In the genomic region with DNA sequence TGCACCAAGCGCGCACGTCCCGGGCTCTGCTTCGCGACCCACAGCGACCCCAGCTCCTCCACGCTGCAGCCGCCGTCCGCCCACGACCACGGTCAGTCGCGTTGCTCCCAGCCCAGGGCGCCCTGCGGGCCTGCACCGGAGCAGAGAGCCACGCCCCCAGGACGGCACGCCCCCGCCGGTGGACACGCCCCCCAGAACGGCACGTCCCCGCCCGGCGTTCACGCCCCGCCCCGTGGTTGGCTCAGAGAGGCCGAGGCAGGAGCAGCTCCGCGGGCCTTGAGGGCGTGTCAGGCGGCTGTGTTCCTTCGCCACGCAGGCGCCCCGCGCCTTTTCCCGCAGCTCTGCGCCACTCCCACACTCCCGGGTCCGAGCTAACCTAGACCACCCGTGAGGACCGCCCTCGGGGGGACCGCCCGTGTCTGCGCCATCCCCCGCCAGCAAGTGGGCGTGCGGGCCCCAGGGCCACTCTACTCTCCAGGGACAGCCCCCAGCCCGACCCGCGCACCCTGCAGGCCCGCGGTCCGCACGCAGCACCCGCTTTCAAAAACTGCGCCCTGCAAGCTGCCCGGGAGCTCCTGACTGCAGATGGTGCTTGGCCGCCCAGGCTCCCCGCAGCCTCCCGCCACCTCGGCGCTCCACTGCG, we compare ENCODE assay signal across 8 cellular contexts. TPM values are rescaled to one million over a fixed set of nuclear protein-coding genes. Genes with fewer than 3 reads are reported as not detected.
DNase-seq lines count a peak whose midpoint lies in the region; ATAC-seq and TF ChIP-seq lines count a peak whose summit lies in the region.

A gene with protein sequence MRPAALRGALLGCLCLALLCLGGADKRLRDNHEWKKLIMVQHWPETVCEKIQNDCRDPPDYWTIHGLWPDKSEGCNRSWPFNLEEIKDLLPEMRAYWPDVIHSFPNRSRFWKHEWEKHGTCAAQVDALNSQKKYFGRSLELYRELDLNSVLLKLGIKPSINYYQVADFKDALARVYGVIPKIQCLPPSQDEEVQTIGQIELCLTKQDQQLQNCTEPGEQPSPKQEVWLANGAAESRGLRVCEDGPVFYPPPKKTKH (minus strand): TSS at position 107 of the 643 bp plus-strand sequence. CDS start 368 bp downstream, outside the sequence.

- TF ChIP-seq POLR2A in adrenal gland (IDR thresholded peaks at IDR 0.05) (peak; percentile 62 to 64), heart left ventricle (IDR thresholded peaks at IDR 0.05) (peak in 1 of 2 donors; percentile 83), upper lobe of left lung (IDR thresholded peaks at IDR 0.05) (peak in 3 of 4 donors; percentile 71 to 97 (median 75))

- H3K9me3 ChIP-seq in adrenal gland (replicated peaks in 1 of 3) (no peaks in the 10 kb centered on the region), heart left ventricle (no peaks in the 10 kb centered on the region), upper lobe of left lung (no peaks in the 10 kb centered on the region)

- H3K36me3 ChIP-seq in adrenal gland (replicated peaks in 1 of 2) (no peaks in the 10 kb centered on the region), heart left ventricle (no peaks in the 10 kb centered on the region), upper lobe of left lung (no peaks in the 10 kb centered on the region)

- H3K4me1 ChIP-seq in adrenal gland (replicated peaks in 1 of 2) (peaks cover 7 to 15% of the 10 kb centered on the region in 2 donors), heart left ventricle (peaks cover 0 to 63% (median 12%) of the 10 kb centered on the region in 12 donors), upper lobe of left lung (peaks cover 36 to 52% (median 42%) of the 10 kb centered on the region in 4 donors)

- TF ChIP-seq CTCF in GM12875 (IDR thresholded peaks at IDR 0.05; ENCODE audit: borderline replicate concordance, insufficient read depth, low read depth, low read length) = no peak
- TF ChIP-seq CTCF in adrenal gland (IDR thresholded peaks at IDR 0.05) = no peak
- peak in 1 of 12 donors; percentile 17 for TF ChIP-seq CTCF in heart left ventricle (IDR thresholded peaks at IDR 0.05)
- peak in 2 of 6 experiments; percentile 6 for TF ChIP-seq CTCF in upper lobe of left lung (IDR thresholded peaks at IDR 0.05)

- TF ChIP-seq EP300 in upper lobe of left lung (IDR thresholded peaks at IDR 0.05) = no peak

- H3K4me3 ChIP-seq in GM12875 (ENCODE audit: low read depth, low read length) (peak within 1 kb of the TSS; percentile 73), adrenal gland (peak within 1 kb of the TSS; percentile 6 to 85 (median 64)), heart left ventricle (peak within 1 kb of the TSS; percentile 61 to 98 (median 88)), upper lobe of left lung (peak within 1 kb of the TSS; percentile 61 to 98 (median 92))

- H3K27me3 ChIP-seq in adrenal gland (no peaks in the 10 kb centered on the region), heart left ventricle (no peaks in the 10 kb centered on the region), upper lobe of left lung (no peaks in the 10 kb centered on the region)

- H3K27ac ChIP-seq in adrenal gland (peak within 1 kb of the TSS in 4 of 5 donors; percentile 41 to 94 (median 67)), heart left ventricle (peak within 1 kb of the TSS; percentile 73 to 98 (median 84)), upper lobe of left lung (peak within 1 kb of the TSS; percentile 93 to 99 (median 96))

- DNase-seq in NCI-H1417 (lab: John Stamatoyannopoulos, UW) (peak; percentile 89 to 95 (median 95)), T-helper 1 cell (peak; percentile 93 to 99 (median 97)), adrenal gland (peak; percentile 91 to 99 (median 98)), heart left ventricle (peak; percentile 97 to 100 (median 98)), posterior vena cava (ENCODE audit: low spot score) (peak; percentile 99), upper lobe of left lung (peak; percentile 97 to 100)

- ATAC-seq in HG02759 (IDR thresholded peaks at IDR 0.05; ENCODE audit: unreplicated experiment) (peak; percentile 70), heart left ventricle (peak; percentile 98 to 99 (median 98)), upper lobe of left lung (ENCODE audit: low FRiP score in 2 of 2) (peak; percentile 98 to 99)

- intact Hi-C loops in adrenal gland (cut with DNase I) (no loop called here), heart left ventricle (cut with DNase I) (loop anchor here in 4 of 10 donors (2.0 to 10.0 kb wide), 4 partner anchors 41 to 172 kb away; a partner anchor contains a TSS), posterior vena cava (cut with DNase I) (loop anchor here in 1 of 2 donors (2.0 kb wide), 1 partner anchor 570 kb away; no protein-coding TSS in a partner anchor)

- WGBS in adrenal gland, 4 donors = 0 to 2% (median 1%) methylated on average over 9 to 71 of the region's 71 CpGs; no CpG with 5 or more reads in 1 of the 4 donors
- WGBS in heart left ventricle, 4 donors = 0 to 2% (median 0%) methylated on average over 19 to 71 of the region's 71 CpGs
- 1% methylated on average over 25 to 54 of the region's 71 CpGs for WGBS in upper lobe of left lung, 2 donors

RNA-seq across cellular contexts. Expression of the gene that starts here (rescaled TPM):
- total RNA-seq in adrenal gland (100 to 1,000 TPM in 2 of 8 donors, 10 to 100 TPM in 6; 39.6 to 218 (median 61.6) TPM), heart left ventricle (10 to 100 TPM in 7 of 9 donors, 1 to 10 TPM in 2; 7.9 to 76.0 (median 13.5) TPM), posterior vena cava (10 to 100 TPM; 18.3 to 45.4 TPM), upper lobe of left lung (100 to 1,000 TPM in 3 of 6 donors, 10 to 100 TPM in 3; 66.4 to 131 (median 94.8) TPM)
- polyA plus RNA-seq in adrenal gland (10 to 100 TPM; 25.7 to 76.2 (median 56.0) TPM), heart left ventricle (10 to 100 TPM in 1 of 2 donors, 1 to 10 TPM in 1; 5.7 to 18.3 TPM)

Comparison
In these comparisons a context has a peak if more than half of its experiments do, and no peak if none do; other contexts are left out.
1. Peak in every context shown above with its lines: DNase-seq, ATAC-seq, H3K4me3 ChIP-seq and H3K27ac ChIP-seq.